1 cellular context compared by ENCODE assay signal in the genomic region with DNA sequence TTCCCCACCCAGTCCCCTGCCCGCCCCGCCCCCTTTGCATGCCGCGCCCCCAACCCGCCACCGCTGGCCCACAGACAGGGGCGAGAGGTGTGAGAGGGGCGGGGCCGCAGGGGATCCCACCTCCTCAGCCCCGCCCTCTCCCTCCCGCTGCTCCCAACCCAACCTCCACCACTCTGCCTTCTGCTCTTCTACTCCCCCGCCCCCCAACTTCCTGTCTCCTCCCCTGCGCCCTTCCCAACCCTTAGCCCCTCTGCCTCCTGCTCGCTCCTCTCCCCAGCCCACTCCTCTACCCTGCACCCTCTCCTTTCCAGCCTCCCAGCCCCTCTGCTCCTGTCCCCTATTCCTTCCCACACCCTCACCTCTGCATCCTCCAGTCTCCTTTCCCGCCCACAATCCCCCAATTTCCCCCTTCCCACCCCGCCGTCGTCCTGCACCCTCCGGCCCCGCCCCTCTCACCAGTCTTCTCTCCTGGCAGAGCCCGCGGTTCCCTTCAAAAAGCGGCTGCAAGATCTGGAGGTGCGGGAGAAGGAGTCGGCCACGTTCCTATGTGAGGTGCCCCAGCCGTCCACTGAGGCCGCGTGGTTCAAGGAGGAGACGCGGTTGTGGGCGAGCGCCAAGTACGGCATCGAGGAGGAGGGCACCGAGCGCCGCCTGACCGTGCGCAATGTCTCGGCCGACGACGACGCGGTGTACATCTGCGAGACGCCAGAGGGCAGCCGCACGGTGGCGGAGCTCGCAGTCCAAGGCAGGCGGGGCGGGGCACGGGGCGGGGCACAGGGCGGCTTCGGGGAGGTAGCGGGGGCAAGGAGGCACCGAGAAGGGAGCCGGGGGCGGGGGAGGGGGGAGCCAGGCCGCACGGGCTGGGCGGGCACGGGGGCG.
A peak's percentile ranks its signal among the peaks of the same experiment; 100 is the strongest.
TF ChIP-seq lines count a peak whose summit lies in the region.

No MANE protein-coding gene starts in this region.

TF ChIP-seq in WTC11, 78 proteins besides CTCF, POLR2A, EP300 and RAD21 (continued from another document):
- TF ChIP-seq, protein P1, sequence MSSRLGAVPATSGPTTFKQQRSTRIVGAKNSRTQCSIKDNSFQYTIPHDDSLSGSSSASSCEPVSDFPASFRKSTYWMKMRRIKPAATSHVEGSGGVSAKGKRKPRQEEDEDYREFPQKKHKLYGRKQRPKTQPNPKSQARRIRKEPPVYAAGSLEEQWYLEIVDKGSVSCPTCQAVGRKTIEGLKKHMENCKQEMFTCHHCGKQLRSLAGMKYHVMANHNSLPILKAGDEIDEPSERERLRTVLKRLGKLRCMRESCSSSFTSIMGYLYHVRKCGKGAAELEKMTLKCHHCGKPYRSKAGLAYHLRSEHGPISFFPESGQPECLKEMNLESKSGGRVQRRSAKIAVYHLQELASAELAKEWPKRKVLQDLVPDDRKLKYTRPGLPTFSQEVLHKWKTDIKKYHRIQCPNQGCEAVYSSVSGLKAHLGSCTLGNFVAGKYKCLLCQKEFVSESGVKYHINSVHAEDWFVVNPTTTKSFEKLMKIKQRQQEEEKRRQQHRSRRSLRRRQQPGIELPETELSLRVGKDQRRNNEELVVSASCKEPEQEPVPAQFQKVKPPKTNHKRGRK (CRISPR knock-in tag; IDR thresholded peaks at IDR 0.05; ENCODE audit: borderline replicate concordance): no peak
- TF ChIP-seq, protein P2, sequence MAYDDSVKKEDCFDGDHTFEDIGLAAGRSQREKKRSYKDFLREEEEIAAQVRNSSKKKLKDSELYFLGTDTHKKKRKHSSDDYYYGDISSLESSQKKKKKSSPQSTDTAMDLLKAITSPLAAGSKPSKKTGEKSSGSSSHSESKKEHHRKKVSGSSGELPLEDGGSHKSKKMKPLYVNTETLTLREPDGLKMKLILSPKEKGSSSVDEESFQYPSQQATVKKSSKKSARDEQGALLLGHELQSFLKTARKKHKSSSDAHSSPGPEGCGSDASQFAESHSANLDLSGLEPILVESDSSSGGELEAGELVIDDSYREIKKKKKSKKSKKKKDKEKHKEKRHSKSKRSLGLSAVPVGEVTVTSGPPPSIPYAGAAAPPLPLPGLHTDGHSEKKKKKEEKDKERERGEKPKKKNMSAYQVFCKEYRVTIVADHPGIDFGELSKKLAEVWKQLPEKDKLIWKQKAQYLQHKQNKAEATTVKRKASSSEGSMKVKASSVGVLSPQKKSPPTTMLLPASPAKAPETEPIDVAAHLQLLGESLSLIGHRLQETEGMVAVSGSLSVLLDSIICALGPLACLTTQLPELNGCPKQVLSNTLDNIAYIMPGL (CRISPR knock-in tag; IDR thresholded peaks at IDR 0.05): peak; percentile 78
- TF ChIP-seq FOXK1 (CRISPR knock-in tag; IDR thresholded peaks at IDR 0.05) (peak; percentile 57), SP1 (CRISPR knock-in tag; conservative IDR thresholded peaks at IDR 0.05) (0 out of 2 replicates have a peak, but pooled peaks have one; percentile 58), SOX15 (CRISPR knock-in tag; IDR thresholded peaks at IDR 0.05) (no peak), MYBL2 (CRISPR knock-in tag; IDR thresholded peaks at IDR 0.05) (0 out of 2 replicates have a peak, but pooled peaks have one; percentile 14)
- TF ChIP-seq, protein P3, sequence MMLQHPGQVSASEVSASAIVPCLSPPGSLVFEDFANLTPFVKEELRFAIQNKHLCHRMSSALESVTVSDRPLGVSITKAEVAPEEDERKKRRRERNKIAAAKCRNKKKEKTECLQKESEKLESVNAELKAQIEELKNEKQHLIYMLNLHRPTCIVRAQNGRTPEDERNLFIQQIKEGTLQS (CRISPR knock-in tag; conservative IDR thresholded peaks at IDR 0.05): no peak
- TF ChIP-seq, protein P4, sequence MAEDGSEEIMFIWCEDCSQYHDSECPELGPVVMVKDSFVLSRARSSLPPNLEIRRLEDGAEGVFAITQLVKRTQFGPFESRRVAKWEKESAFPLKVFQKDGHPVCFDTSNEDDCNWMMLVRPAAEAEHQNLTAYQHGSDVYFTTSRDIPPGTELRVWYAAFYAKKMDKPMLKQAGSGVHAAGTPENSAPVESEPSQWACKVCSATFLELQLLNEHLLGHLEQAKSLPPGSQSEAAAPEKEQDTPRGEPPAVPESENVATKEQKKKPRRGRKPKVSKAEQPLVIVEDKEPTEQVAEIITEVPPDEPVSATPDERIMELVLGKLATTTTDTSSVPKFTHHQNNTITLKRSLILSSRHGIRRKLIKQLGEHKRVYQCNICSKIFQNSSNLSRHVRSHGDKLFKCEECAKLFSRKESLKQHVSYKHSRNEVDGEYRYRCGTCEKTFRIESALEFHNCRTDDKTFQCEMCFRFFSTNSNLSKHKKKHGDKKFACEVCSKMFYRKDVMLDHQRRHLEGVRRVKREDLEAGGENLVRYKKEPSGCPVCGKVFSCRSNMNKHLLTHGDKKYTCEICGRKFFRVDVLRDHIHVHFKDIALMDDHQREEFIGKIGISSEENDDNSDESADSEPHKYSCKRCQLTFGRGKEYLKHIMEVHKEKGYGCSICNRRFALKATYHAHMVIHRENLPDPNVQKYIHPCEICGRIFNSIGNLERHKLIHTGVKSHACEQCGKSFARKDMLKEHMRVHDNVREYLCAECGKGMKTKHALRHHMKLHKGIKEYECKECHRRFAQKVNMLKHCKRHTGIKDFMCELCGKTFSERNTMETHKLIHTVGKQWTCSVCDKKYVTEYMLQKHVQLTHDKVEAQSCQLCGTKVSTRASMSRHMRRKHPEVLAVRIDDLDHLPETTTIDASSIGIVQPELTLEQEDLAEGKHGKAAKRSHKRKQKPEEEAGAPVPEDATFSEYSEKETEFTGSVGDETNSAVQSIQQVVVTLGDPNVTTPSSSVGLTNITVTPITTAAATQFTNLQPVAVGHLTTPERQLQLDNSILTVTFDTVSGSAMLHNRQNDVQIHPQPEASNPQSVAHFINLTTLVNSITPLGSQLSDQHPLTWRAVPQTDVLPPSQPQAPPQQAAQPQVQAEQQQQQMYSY (CRISPR knock-in tag; IDR thresholded peaks at IDR 0.05): peak; percentile 25; the same call in 1 of the 2 replicates
TF ChIP-seq in WTC11: peak in this region for 6.
